In the genomic region with DNA sequence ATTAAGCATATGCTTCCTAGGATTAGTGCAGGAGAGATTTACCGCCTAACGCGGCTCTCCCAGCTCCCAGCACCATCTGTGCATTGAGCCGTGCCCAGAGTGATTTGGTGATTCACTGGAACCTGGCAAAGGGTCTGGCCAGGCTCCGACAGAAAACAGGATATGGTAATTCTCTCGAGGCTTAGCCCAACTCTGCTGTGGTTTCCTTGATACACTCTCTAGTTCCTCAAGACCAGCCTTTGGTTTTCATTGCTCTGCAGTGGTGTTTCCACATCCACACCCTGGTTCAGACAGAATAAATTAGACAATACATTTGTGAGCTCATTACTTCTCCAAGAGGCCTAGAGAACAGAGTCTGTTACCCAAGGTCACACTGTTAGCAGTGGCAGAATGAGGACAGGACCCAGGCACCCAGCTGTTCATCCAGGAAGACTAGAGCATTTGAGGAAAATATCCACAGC, we compare ENCODE assay signal across 9 cellular contexts. TPM values are rescaled to one million over a fixed set of nuclear protein-coding genes. Genes with fewer than 3 reads are reported as not detected.
A peak's percentile ranks its signal among the peaks of the same experiment; 100 is the strongest.
DNase-seq lines count a peak whose midpoint lies in the region; ATAC-seq, FAIRE-seq and TF ChIP-seq lines count a peak whose summit lies in the region.
"Had no signal": no experiment of that assay in that cellular context is flagged by ENCODE, and none has a peak within 500 bp of the region (broad histone marks: within the 10 kb centered on the region; RNA-seq: fewer than 3 reads in every experiment).

No MANE protein-coding gene starts in this region.

- H3K9ac ChIP-seq in H9 (ENCODE audit: extremely low read depth, insufficient read length, low read length): no peak overlapping the region

- H4K5ac ChIP-seq in H9 (ENCODE audit: insufficient read length, low read depth, low read length): no peak overlapping the region

- no peak overlapping the region for H3K4ac ChIP-seq in H9 (ENCODE audit: low read depth, low read length)

- H3K4me3 Mint-ChIP-seq in MCF 10A (ENCODE audit: unreplicated experiment): no peak overlapping the region
- no peak overlapping the region for H3K4me3 Mint-ChIP-seq in H9

- no peak overlapping the region for H4K8ac ChIP-seq in H9 (replicated peaks; ENCODE audit: insufficient read length, low read depth, low read length)

- H3K27me3 ChIP-seq in H9 (ENCODE audit: insufficient read depth, low read length): no peaks in the 10 kb centered on the region

- FAIRE-seq in GM18507 (lab: Jason Lieb, UNC): peak; percentile 86
- FAIRE-seq: endometrium had no signal

- TF ChIP-seq CTCF in MCF 10A (IDR thresholded peaks at IDR 0.05; ENCODE audit: unreplicated experiment) (no peak), H9 (conservative IDR thresholded peaks at IDR 0.05) (no peak)

- DNase-seq in Ammon's horn (ENCODE audit: low spot score) (peak; percentile 71), GM18507 (ENCODE audit: extremely low spot score, insufficient read length, low read depth) (no peak), OCI-M1 (lab: John Stamatoyannopoulos, UW) (peak; percentile 39), MCF 10A (ENCODE audit: unreplicated experiment) (peak; percentile 81), myocyte (ENCODE audit: low read depth) (peak; percentile 68), H9 (no peak)
- no peak for DNase-seq in stimulated activated CD4-positive, alpha-beta T cell treated with anti-CD3 and anti-CD28 coated beads, Interleukin-2, amount 100 ng/mL, for 48 hours

- H3K9me3 ChIP-seq in H9 (ENCODE audit: control insufficient read depth, low read depth, low read length): no peaks in the 10 kb centered on the region

- POLR2A ChIA-PET in MCF 10A (lab: Yijun Ruan, JAX): interaction anchor here (0.7 to 1.3 kb wide), 3 partner anchors 9 to 24 kb away, joined by 3 to 4 read pairs (median 3); a partner anchor contains a TSS

- H2BK12ac ChIP-seq in H9 (ENCODE audit: insufficient read length, low read depth, low read length): no peak overlapping the region

- H3K18ac ChIP-seq in H9 (ENCODE audit: insufficient read length, low read depth, low read length): no peak overlapping the region

- no peak overlapping the region for H3K4me2 ChIP-seq in H9 (ENCODE audit: insufficient read depth, insufficient read length, low read length)

- H2BK5ac ChIP-seq in H9 (ENCODE audit: insufficient read length, low read length): no peak overlapping the region

- no peaks in the 10 kb centered on the region for H3K36me3 Mint-ChIP-seq in MCF 10A (ENCODE audit: insufficient read depth, unreplicated experiment)
- H3K36me3 Mint-ChIP-seq in H9 (ENCODE audit: insufficient read depth in 1 of 3, low read depth in 3 of 3): no peaks in the 10 kb centered on the region

- H4K20me1 ChIP-seq in H9 (ENCODE audit: control insufficient read depth, insufficient read depth, insufficient read length): no peaks in the 10 kb centered on the region

- H3K27ac Mint-ChIP-seq in MCF 10A (ENCODE audit: low read depth, unreplicated experiment) (peak overlapping the region; percentile 81), H9 (no peak overlapping the region)

- H3K27ac ChIP-seq in H9 (ENCODE audit: insufficient read length, low read depth, low read length): no peak overlapping the region

- H4K91ac ChIP-seq in H9 (ENCODE audit: insufficient read length, low read depth, low read length): no peak overlapping the region

- H3K4me1 Mint-ChIP-seq in MCF 10A (ENCODE audit: insufficient read depth, unreplicated experiment) (peaks cover 8% of the 10 kb centered on the region), H9 (peaks cover 0 to 5% of the 10 kb centered on the region in 2 experiments; a peak in 3 of 4 replicates)

- no peak overlapping the region for H2AFZ ChIP-seq in H9 (ENCODE audit: low read length)

- H3K79me1 ChIP-seq in H9 (ENCODE audit: insufficient read depth, low read depth, low read length, poor library complexity, severe bottlenecking): no peaks in the 10 kb centered on the region

- no peak overlapping the region for H2BK120ac ChIP-seq in H9 (ENCODE audit: low read depth, low read length, poor library complexity, severe bottlenecking)

- no peak overlapping the region for H3K23ac ChIP-seq in H9 (ENCODE audit: insufficient read length, low read depth, low read length)

- H2AK5ac ChIP-seq in H9 (ENCODE audit: insufficient read length, low read length): no peak overlapping the region

- H2BK15ac ChIP-seq in H9 (ENCODE audit: low read depth, low read length): no peak overlapping the region

- no CpG with 5 or more reads among the region's 6 CpGs for WGBS in H9 (ENCODE audit: extremely low coverage, insufficient read length, low lambda C conversion rate)

- no peaks in the 10 kb centered on the region for H3K79me2 ChIP-seq in H9 (ENCODE audit: insufficient read depth, low read length)

- H3K9me3 Mint-ChIP-seq in MCF 10A (ENCODE audit: unreplicated experiment) (no peaks in the 10 kb centered on the region), H9 (0 out of 5 replicates have a peak, but pooled peaks cover 0 to 1% of the 10 kb centered on the region in 2 experiments)

- no TSS peak for BruUV-seq in MCF 10A (replicated peaks; lab: Mats Ljungman, UMichigan)

- intact Hi-C loops in MCF 10A (cut with micrococcal nuclease): no loop called here

- H3K27me3 Mint-ChIP-seq in MCF 10A (ENCODE audit: insufficient read depth, unreplicated experiment) (peaks cover 1% of the 10 kb centered on the region), H9 (ENCODE audit: low read depth) (peaks cover 2% of the 10 kb centered on the region; the same call in 1 of the 2 replicates)

- H3T11ph ChIP-seq in H9 (ENCODE audit: low read length): no peak overlapping the region

- H3K14ac ChIP-seq in H9 (ENCODE audit: insufficient read depth, low read length): no peak overlapping the region

- H3K4me1 ChIP-seq in H9 (ENCODE audit: insufficient read depth, low read length): no peaks in the 10 kb centered on the region

- CTCF ChIA-PET in MCF 10A (lab: Yijun Ruan, JAX): interaction anchor here (0.5 to 0.6 kb wide), 3 partner anchors 19 to 44 kb away, joined by 3 to 5 read pairs (median 3); no protein-coding TSS in a partner anchor

- no peak overlapping the region for H3K56ac ChIP-seq in H9 (ENCODE audit: insufficient read length, low read depth, low read length)

- peak; percentile 81 for ATAC-seq in HG03103 (IDR thresholded peaks at IDR 0.05; ENCODE audit: low read depth, unreplicated experiment)

- no peaks in the 10 kb centered on the region for H3K23me2 ChIP-seq in H9 (ENCODE audit: insufficient read length, low read depth, low read length, poor library complexity, severe bottlenecking)

- H2BK20ac ChIP-seq in H9 (ENCODE audit: low read depth, low read length, poor library complexity, severe bottlenecking): no peak overlapping the region

RNA-seq across cellular contexts. Expression of a gene that starts 23.0 kb away (rescaled TPM):
- total RNA-seq in MCF 10A (2022): 148 and 167 TPM in 2 replicates
- 90.4 and 101 TPM in 2 replicates for total RNA-seq in myocyte
- polyA plus RNA-seq in myocyte (2012): 60.9 TPM
- 114 and 121 TPM in 2 replicates for total RNA-seq in H9 (2021)

Comparison
In these comparisons a context has a peak if more than half of its experiments do, and no peak if none do; other contexts are left out.
1. DNase-seq: peak in Ammon's horn (single experiment), OCI-M1 (single experiment), MCF 10A (single experiment) and myocyte (single experiment); none in GM18507 (single experiment), H9 (single experiment) and stimulated activated CD4-positive, alpha-beta T cell treated with anti-CD3 and anti-CD28 coated beads, Interleukin-2, amount 100 ng/mL, for 48 hours (0 of 2).